ENCODE assay signal across 1 cellular context in genomic region chr11:111936045-111936400, GRCh38.
TF ChIP-seq lines count a peak whose summit lies in the region.

No MANE protein-coding gene starts in this region.

TF ChIP-seq in endothelial cell of umbilical vein, 7 proteins besides CTCF, POLR2A, EP300 and RAD21:
- no peak for TF ChIP-seq MYC (IDR thresholded peaks at IDR 0.05; ENCODE audit: low read depth, low read length)
- TF ChIP-seq GATA2 (IDR thresholded peaks at IDR 0.05; ENCODE audit: insufficient read depth, insufficient read length, low read depth, low read length), result no peak
- no peak for TF ChIP-seq FOS (IDR thresholded peaks at IDR 0.05; ENCODE audit: borderline replicate concordance, insufficient read depth, low read length)
- no peak for TF ChIP-seq JUN (IDR thresholded peaks at IDR 0.05; ENCODE audit: borderline replicate concordance, insufficient read depth, insufficient read length, low read depth)
- TF ChIP-seq MAX (IDR thresholded peaks at IDR 0.05; ENCODE audit: insufficient read depth, insufficient read length), result no peak
- no peak for TF ChIP-seq EZH2 (IDR thresholded peaks at IDR 0.05; ENCODE audit: borderline replicate concordance, low read depth, low read length, severe bottlenecking)
- TF ChIP-seq POLR2AphosphoS5 (IDR thresholded peaks at IDR 0.05; ENCODE audit: insufficient read depth, low read depth, low read length), result no peak
